In genomic region chr3:35500641-35501353, GRCh38 we compare ENCODE assay signal across 26 cellular contexts.
DNase-seq lines count a peak whose midpoint lies in the region; ATAC-seq, FAIRE-seq and TF ChIP-seq lines count a peak whose summit lies in the region.
"Had no signal": no experiment of that assay in that cellular context is flagged by ENCODE, and none has a peak within 500 bp of the region (broad histone marks: within the 10 kb centered on the region; RNA-seq: fewer than 3 reads in every experiment).

No MANE protein-coding gene starts in this region.

- WGBS in liver = 25% methylated on average over 3 of the region's 3 CpGs
- 0% methylated on average over 3 of the region's 3 CpGs for WGBS in HepG2 (ENCODE audit: low lambda C conversion rate)

- CTCF ChIA-PET in HepG2 (lab: Yijun Ruan, JAX; ENCODE audit: low intra/inter-chr PET ratio, low total read pairs) = no interaction called here

- ATAC-seq in HepG2 = no peak
- ATAC-seq in left lobe of liver = peak; percentile 92
- ATAC-seq in GM21390 (IDR thresholded peaks at IDR 0.05; ENCODE audit: unreplicated experiment) = no peak
- ATAC-seq: body of pancreas; CD8-positive, alpha-beta T cell; left ventricle myocardium superior; Panc1 had no signal

- H3K4me1 ChIP-seq in liver (ENCODE audit: control insufficient read depth in 4 of 4, insufficient read depth in 4 of 4, low read length in 3 of 4) (peaks cover 0 to 12% (median 8%) of the 10 kb centered on the region in 4 donors), HepG2 (ENCODE audit: insufficient read depth, low read length) (no peaks in the 10 kb centered on the region)
- H3K4me1 ChIP-seq: body of pancreas, transverse colon had no signal

- no peak overlapping the region for H3K4me2 ChIP-seq in HepG2 (ENCODE audit: low read depth, low read length)

- H3K27me3 ChIP-seq in liver (ENCODE audit: control insufficient read depth in 4 of 4, insufficient read depth in 4 of 4, low read length in 3 of 4) (no peaks in the 10 kb centered on the region), HepG2 (ENCODE audit: control insufficient read depth in 1 of 2, insufficient read depth in 2 of 2, low read length in 2 of 2) (no peaks in the 10 kb centered on the region)
- H3K27me3 ChIP-seq: body of pancreas, transverse colon had no signal

- H3K27ac ChIP-seq in liver (ENCODE audit: low read depth in 1 of 2, low read length in 2 of 2) (no peak overlapping the region), HepG2 (ENCODE audit: extremely low read length, insufficient read depth, low read length) (no peak overlapping the region)
- H3K27ac ChIP-seq: body of pancreas, transverse colon had no signal

- no peak for TF ChIP-seq CTCF in liver (IDR thresholded peaks at IDR 0.05; ENCODE audit: low read depth, low read length, missing input control)
- TF ChIP-seq CTCF in HepG2 (CRISPR knock-in tag; IDR thresholded peaks at IDR 0.05) = no peak

- no peaks in the 10 kb centered on the region for H3K36me3 ChIP-seq in liver (ENCODE audit: control insufficient read depth in 4 of 4, insufficient read depth in 3 of 4, low read depth in 1 of 4, low read length in 3 of 4)
- H3K36me3 ChIP-seq in HepG2 (replicated peaks in 1 of 2; ENCODE audit: control insufficient read depth in 1 of 2, insufficient read depth in 2 of 2, low read length in 2 of 2) = no peaks in the 10 kb centered on the region
- H3K36me3 ChIP-seq: transverse colon had no signal

- H3K9ac ChIP-seq in liver (ENCODE audit: low read depth in 1 of 2, low read length in 2 of 2) = no peak overlapping the region
- H3K9ac ChIP-seq in HepG2 (ENCODE audit: insufficient read depth, low read depth, low read length) = no peak overlapping the region

- TF ChIP-seq RAD21 in liver (IDR thresholded peaks at IDR 0.05) (peak in 1 of 2 donors; percentile 29), HepG2 (CRISPR knock-in tag; IDR thresholded peaks at IDR 0.05) (no peak)

- TF ChIP-seq EP300 in HepG2 (IDR thresholded peaks at IDR 0.05; ENCODE audit: low read depth in 2 of 2, low read length in 2 of 2) = no peak
- TF ChIP-seq EP300 in HepG2 (CRISPR knock-in tag; IDR thresholded peaks at IDR 0.05; ENCODE audit: borderline replicate concordance) = no peak

- no TSS peak for BruUV-seq in HepG2 (replicated peaks; lab: Mats Ljungman, UMichigan)

- no peaks in the 10 kb centered on the region for H4K20me1 ChIP-seq in HepG2 (ENCODE audit: insufficient read depth, low read length)

- no peak overlapping the region for H2AFZ ChIP-seq in HepG2 (ENCODE audit: low read length)

- POLR2A ChIA-PET in HepG2 (lab: Yijun Ruan, JAX) = no interaction called here

- intact Hi-C loops in HepG2 (cut with micrococcal nuclease; ENCODE audit: unreplicated experiment) = no loop called here

- DNase-seq in HepG2 (ENCODE audit: low spot score) (no peak), LHCN-M2 (ENCODE audit: low read depth) (peak; percentile 70), left lobe of liver (ENCODE audit: low spot score) (peak; percentile 59), retina (no peak), DMS79 (lab: John Stamatoyannopoulos, UW) (no peak)
- no peak for DNase-seq in activated CD8-positive, alpha-beta memory T cell treated with anti-CD3 and anti-CD28 coated beads for 24 hours
- DNase-seq: 8988T; activated CD4-positive, alpha-beta T cell treated with anti-CD3 and anti-CD28 coated beads for 1 hour; activated T-cell treated with anti-CD3 and anti-CD28 coated beads, Interleukin-2, amount 50 U/mL, for 1 hour; AML-193; body of pancreas; CD8-positive, alpha-beta T cell; Karpas-422; left ventricle myocardium superior; MV-4-11; NCI-H2171 treated with DMSO at 0.1 percent for 48 hours; NCI-H524 treated with DMSO at 0.1 percent for 48 hours; NK-92 treated with Interleukin-12 subunit alpha and Interleukin-12 subunit beta, amount 100 ng/mL, for 24 hours; posterior cingulate gyrus; stimulated activated CD8-positive, alpha-beta memory T cell treated with anti-CD3 and anti-CD28 coated beads, Interleukin-4, amount 100 ng/mL, for 48 hours; T-helper 1 cell; transverse colon had no signal

- H3K4me3 ChIP-seq in liver (ENCODE audit: low read depth in 1 of 3, low read length in 3 of 3) (peak overlapping the region in 1 of 3 donors; percentile 8), HepG2 (replicated peaks in 1 of 3; ENCODE audit: insufficient read depth in 1 of 3, low read depth in 2 of 3, low read length in 3 of 3) (no peak overlapping the region)
- H3K4me3 ChIP-seq: body of pancreas, transverse colon had no signal

- H3K9me3 ChIP-seq in liver (ENCODE audit: control insufficient read depth in 4 of 4, low read length in 3 of 4) (no peaks in the 10 kb centered on the region), HepG2 (ENCODE audit: low read length) (no peaks in the 10 kb centered on the region; the same call in 1 of the 2 replicates)
- H3K9me3 ChIP-seq: body of pancreas, transverse colon had no signal

- TF ChIP-seq POLR2A in HepG2 (IDR thresholded peaks at IDR 0.05; ENCODE audit: insufficient read depth in 1 of 2, low read depth in 2 of 2, low read length in 2 of 2) = no peak

- H3K79me2 ChIP-seq in HepG2 (ENCODE audit: insufficient read depth, low read length) = no peaks in the 10 kb centered on the region

- in situ Hi-C loops in HepG2 (cut with HindIII; ENCODE audit: extremely low pct_ligation_motif_present, low pct_unique_long_range_greater_than_20kb) = no loop called here

- no peak for FAIRE-seq in HepG2 (lab: Jason Lieb, UNC)
- FAIRE-seq: endothelial cell of umbilical vein had no signal

TF ChIP-seq in liver, 16 proteins besides CTCF, POLR2A, EP300 and RAD21:
- TF ChIP-seq, protein P1, sequence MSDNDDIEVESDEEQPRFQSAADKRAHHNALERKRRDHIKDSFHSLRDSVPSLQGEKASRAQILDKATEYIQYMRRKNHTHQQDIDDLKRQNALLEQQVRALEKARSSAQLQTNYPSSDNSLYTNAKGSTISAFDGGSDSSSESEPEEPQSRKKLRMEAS (IDR thresholded peaks at IDR 0.05) = peak; percentile 13
- peak; percentile 28 to 43 for TF ChIP-seq HNF4A (conservative IDR thresholded peaks at IDR 0.05)
- peak; percentile 43 for TF ChIP-seq YY1 (IDR thresholded peaks at IDR 0.05)
- TF ChIP-seq, protein P2, sequence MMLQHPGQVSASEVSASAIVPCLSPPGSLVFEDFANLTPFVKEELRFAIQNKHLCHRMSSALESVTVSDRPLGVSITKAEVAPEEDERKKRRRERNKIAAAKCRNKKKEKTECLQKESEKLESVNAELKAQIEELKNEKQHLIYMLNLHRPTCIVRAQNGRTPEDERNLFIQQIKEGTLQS (IDR thresholded peaks at IDR 0.05) = no peak

TF ChIP-seq in HepG2, 621 proteins besides CTCF, POLR2A, EP300 and RAD21 (continues in another document):
- no peak for TF ChIP-seq ZNF547 (CRISPR knock-in tag; IDR thresholded peaks at IDR 0.05)
- TF ChIP-seq LCORL (IDR thresholded peaks at IDR 0.05) = no peak
- no peak for TF ChIP-seq LCORL (CRISPR knock-in tag; IDR thresholded peaks at IDR 0.05)
- no peak for TF ChIP-seq ZNF251 (CRISPR knock-in tag; IDR thresholded peaks at IDR 0.05)
- no peak for TF ChIP-seq LRRFIP1 (CRISPR knock-in tag; conservative IDR thresholded peaks at IDR 0.05)
- no peak for TF ChIP-seq FOXM1 (CRISPR knock-in tag; IDR thresholded peaks at IDR 0.05)
- no peak for TF ChIP-seq ZNF549 (CRISPR knock-in tag; IDR thresholded peaks at IDR 0.05)
- no peak for TF ChIP-seq ZNF281 (CRISPR knock-in tag; IDR thresholded peaks at IDR 0.05; ENCODE audit: borderline replicate concordance)
- TF ChIP-seq ZNF253 (CRISPR knock-in tag; IDR thresholded peaks at IDR 0.05; ENCODE audit: borderline replicate concordance) = no peak
- no peak for TF ChIP-seq CREM (IDR thresholded peaks at IDR 0.05)
- no peak for TF ChIP-seq CREM (CRISPR knock-in tag; IDR thresholded peaks at IDR 0.05)

Comparison
In these comparisons a context has a peak if more than half of its experiments do, and no peak if none do; other contexts are left out.
1. DNase-seq: peak in LHCN-M2 (single experiment) and left lobe of liver (single experiment); none in HepG2 (single experiment), activated CD8-positive, alpha-beta memory T cell treated with anti-CD3 and anti-CD28 coated beads for 24 hours (single experiment), retina (single experiment) and DMS79 (single experiment).